9 cellular contexts compared by ENCODE assay signal in the genomic region with DNA sequence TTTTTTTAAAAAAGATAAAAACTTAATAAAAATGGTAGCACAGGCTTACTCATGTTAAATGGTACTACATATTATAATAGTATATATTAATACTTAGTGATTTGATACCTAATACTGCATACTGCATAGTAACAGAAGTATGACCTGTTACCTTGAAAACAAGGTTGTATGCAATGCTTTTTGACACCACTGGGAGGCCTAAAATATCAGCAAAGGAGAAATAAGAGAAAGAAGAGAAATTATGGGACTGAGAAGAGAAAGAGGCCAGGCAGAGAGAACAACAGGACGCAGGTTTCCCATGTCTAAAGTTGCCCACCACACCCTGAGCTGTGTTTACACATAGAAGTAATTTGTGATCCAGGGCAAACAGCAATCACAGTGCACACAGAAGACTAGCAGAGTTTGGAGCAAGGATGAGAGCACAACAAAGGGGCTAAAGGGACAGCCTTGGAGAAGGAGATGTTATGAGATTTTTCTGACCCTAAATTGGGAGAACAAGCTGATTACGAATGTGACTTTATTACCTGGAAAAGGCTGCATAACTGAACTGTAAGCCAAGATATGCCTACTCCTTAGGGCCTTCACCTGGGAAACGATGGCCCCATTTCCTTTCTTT.
DNase-seq lines count a peak whose midpoint lies in the region; ATAC-seq, FAIRE-seq and TF ChIP-seq lines count a peak whose summit lies in the region.
"Had no signal": no experiment of that assay in that cellular context is flagged by ENCODE, and none has a peak within 500 bp of the region (broad histone marks: within the 10 kb centered on the region; RNA-seq: fewer than 3 reads in every experiment).

No MANE protein-coding gene starts in this region.

- TF ChIP-seq CTCF in astrocyte (IDR thresholded peaks at IDR 0.05; ENCODE audit: insufficient read depth, low read depth, low read length) (peak; percentile 64), neural crest cell (conservative IDR thresholded peaks at IDR 0.05) (peak; percentile 71)

- DNase-seq in A172 (ENCODE audit: low spot score): peak; percentile 5
- peak; percentile 16 for DNase-seq in astrocyte (ENCODE audit: low read depth)
- no peak for DNase-seq in neural crest cell (ENCODE audit: low read depth, low spot score)
- no peak for DNase-seq in NCI-H2227 (lab: John Stamatoyannopoulos, UW; ENCODE audit: unreplicated experiment)
- no peak for DNase-seq in COLO829 (ENCODE audit: low spot score)

- H3K27me3 ChIP-seq in astrocyte (ENCODE audit: insufficient read depth, low read length): no peaks in the 10 kb centered on the region

- H3K27me3 Mint-ChIP-seq in astrocyte (ENCODE audit: low read depth, unreplicated experiment) (no peaks in the 10 kb centered on the region), neural crest cell (ENCODE audit: low read depth) (no peaks in the 10 kb centered on the region)
- H3K27me3 Mint-ChIP-seq: central memory CD8-positive, alpha-beta T cell had no signal

- H3K27ac ChIP-seq in astrocyte (ENCODE audit: low read depth, low read length): no peak overlapping the region

- H3K27ac Mint-ChIP-seq in astrocyte (ENCODE audit: unreplicated experiment) (no peak overlapping the region), neural crest cell (ENCODE audit: unreplicated experiment) (no peak overlapping the region)

- H3K36me3 Mint-ChIP-seq in astrocyte (ENCODE audit: low read depth, unreplicated experiment) (no peaks in the 10 kb centered on the region), neural crest cell (ENCODE audit: low read depth) (no peaks in the 10 kb centered on the region)

- no peak overlapping the region for H3K4me3 ChIP-seq in astrocyte (ENCODE audit: insufficient read depth, low read depth, low read length)

- no peak for FAIRE-seq in astrocyte (lab: Jason Lieb, UNC)

- no peaks in the 10 kb centered on the region for H3K4me1 Mint-ChIP-seq in astrocyte (ENCODE audit: low read depth, unreplicated experiment)
- H3K4me1 Mint-ChIP-seq in neural crest cell: no peaks in the 10 kb centered on the region
- H3K4me1 Mint-ChIP-seq: central memory CD8-positive, alpha-beta T cell had no signal

- no peaks in the 10 kb centered on the region for H3K36me3 ChIP-seq in astrocyte (ENCODE audit: insufficient read depth, low read length)

- no peak overlapping the region for H3K4me2 ChIP-seq in astrocyte (ENCODE audit: low read length)

- no peaks in the 10 kb centered on the region for H3K4me1 ChIP-seq in astrocyte (ENCODE audit: insufficient read depth, low read length)

- H3K4me3 Mint-ChIP-seq in astrocyte (ENCODE audit: unreplicated experiment) (no peak overlapping the region), neural crest cell (no peak overlapping the region)
- H3K4me3 Mint-ChIP-seq: central memory CD8-positive, alpha-beta T cell had no signal

- H4K20me1 ChIP-seq in astrocyte (ENCODE audit: insufficient read depth, low read length): no peaks in the 10 kb centered on the region

- H3K9me3 ChIP-seq in astrocyte (ENCODE audit: insufficient read depth, low read depth, low read length): no peaks in the 10 kb centered on the region

- H3K79me2 ChIP-seq in astrocyte (ENCODE audit: insufficient read depth, low read length): no peaks in the 10 kb centered on the region

- H2AFZ ChIP-seq in astrocyte (ENCODE audit: low read depth, low read length): peak overlapping the region; percentile 64

- ATAC-seq in GM18508 (IDR thresholded peaks at IDR 0.05; ENCODE audit: insufficient read depth, unreplicated experiment) (peak; percentile 53), HG03469 (IDR thresholded peaks at IDR 0.05; ENCODE audit: unreplicated experiment) (peak; percentile 50), GM19467 (IDR thresholded peaks at IDR 0.05; ENCODE audit: unreplicated experiment) (no peak)

- no peaks in the 10 kb centered on the region for H3K9me3 Mint-ChIP-seq in astrocyte (ENCODE audit: unreplicated experiment)
- no peaks in the 10 kb centered on the region for H3K9me3 Mint-ChIP-seq in neural crest cell
- H3K9me3 Mint-ChIP-seq: central memory CD8-positive, alpha-beta T cell had no signal

- no peak overlapping the region for H3K9ac ChIP-seq in astrocyte (ENCODE audit: low read length)

Comparison
In these comparisons a context has a peak if more than half of its experiments do, and no peak if none do; other contexts are left out.
1. DNase-seq: peak in A172 (single experiment) and astrocyte (single experiment); none in neural crest cell (single experiment), NCI-H2227 (single experiment) and COLO829 (single experiment).